Comparison of ENCODE assay signal across 27 cellular contexts in the genomic region with DNA sequence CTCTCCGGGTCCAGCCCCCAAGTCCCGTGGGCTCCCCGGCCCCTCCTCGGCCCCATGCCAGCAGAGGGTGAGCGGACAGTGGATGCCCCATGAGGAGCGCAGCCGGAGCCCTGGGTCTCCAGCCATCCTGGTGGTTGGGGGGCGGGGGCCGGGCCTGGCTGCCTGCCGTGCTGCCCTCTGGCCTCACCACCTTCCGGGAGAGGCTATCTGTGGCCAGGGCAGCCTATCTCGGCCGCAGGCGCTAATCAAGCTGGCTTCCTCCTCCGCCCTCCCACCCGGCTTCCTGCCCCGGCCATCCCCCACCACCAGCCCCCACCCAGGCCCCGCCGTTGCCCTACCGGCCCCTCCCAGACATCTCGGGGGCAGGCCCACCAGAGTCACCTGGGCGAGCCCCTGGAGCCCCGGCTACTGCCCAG. TPM values are rescaled to one million over a fixed set of nuclear protein-coding genes. Genes with fewer than 3 reads are reported as not detected.
DNase-seq lines count a peak whose midpoint lies in the region; ATAC-seq, FAIRE-seq and TF ChIP-seq lines count a peak whose summit lies in the region.
"Had no signal": no experiment of that assay in that cellular context is flagged by ENCODE, and none has a peak within 500 bp of the region (broad histone marks: within the 10 kb centered on the region; RNA-seq: fewer than 3 reads in every experiment).

No MANE protein-coding gene starts in this region.

- peak; percentile 73; the same call in 1 of the 2 replicates for TF ChIP-seq EP300 in K562 (IDR thresholded peaks at IDR 0.05; ENCODE audit: low read length)

- peak; percentile 8; the same call in 2 of the 3 replicates for ATAC-seq in K562
- ATAC-seq in naive thymus-derived CD4-positive, alpha-beta T cell: peak; percentile 32
- ATAC-seq in PC-3: no peak
- ATAC-seq: T-helper 17 cell had no signal

- peak overlapping the region; percentile 46 for H3K4me2 ChIP-seq in K562 (ENCODE audit: insufficient read depth, low read length)
- H3K4me2 ChIP-seq in PC-3 (ENCODE audit: low read length): no peak overlapping the region
- H3K4me2 ChIP-seq: A549 had no signal

- no peaks in the 10 kb centered on the region for H3K27me3 Mint-ChIP-seq in naive thymus-derived CD4-positive, alpha-beta T cell
- H3K27me3 Mint-ChIP-seq in activated naive CD4-positive, alpha-beta T cell treated with anti-CD3 and anti-CD28 coated beads, Interleukin-2, amount 10 ng/mL, durations not matched to agents 7 days and 5 days: no peaks in the 10 kb centered on the region
- H3K27me3 Mint-ChIP-seq: activated CD4-positive, alpha-beta T cell treated with anti-CD3 and anti-CD28 coated beads, Interleukin-2, amount 10 ng/mL, durations not matched to agents 7 days and 5 days; activated naive CD4-positive, alpha-beta T cell treated with anti-CD3 and anti-CD28 coated beads, Interleukin-2, amount 50 U/mL, for 24 hours; B cell; T-helper 17 cell had no signal

- no peak for TF ChIP-seq RAD21 in K562 (CRISPR knock-in tag; conservative IDR thresholded peaks at IDR 0.05 in 1 of 2, IDR thresholded peaks at IDR 0.05 in 1 of 2)

- H4K20me1 ChIP-seq in K562 (replicated peaks; ENCODE audit: control insufficient read depth, insufficient read depth, low read length): peaks cover 4% of the 10 kb centered on the region; the same call in 1 of the 2 replicates
- H4K20me1 ChIP-seq in PC-3 (ENCODE audit: low read length): no peaks in the 10 kb centered on the region

- TF ChIP-seq CTCF in K562 (IDR thresholded peaks at IDR 0.05 in 2 of 3, conservative IDR thresholded peaks at IDR 0.05 in 1 of 3; ENCODE audit: insufficient read depth in 2 of 3, low read depth in 1 of 3, low read length in 3 of 3): no peak
- no peak for TF ChIP-seq CTCF in left ventricle myocardium inferior (IDR thresholded peaks at IDR 0.05; ENCODE audit: borderline replicate concordance)
- no peak for TF ChIP-seq CTCF in PC-3 (conservative IDR thresholded peaks at IDR 0.05; ENCODE audit: low read depth, low read length)

- H2AFZ ChIP-seq in K562 (ENCODE audit: low read depth, low read length): no peak overlapping the region
- no peak overlapping the region for H2AFZ ChIP-seq in PC-3 (ENCODE audit: low read length)

- H3K9me3 Mint-ChIP-seq in naive thymus-derived CD4-positive, alpha-beta T cell: peaks cover 0 to 2% (median 0%) of the 10 kb centered on the region in 11 donors
- H3K9me3 Mint-ChIP-seq in activated naive CD4-positive, alpha-beta T cell treated with anti-CD3 and anti-CD28 coated beads, Interleukin-2, amount 10 ng/mL, durations not matched to agents 7 days and 5 days: no peaks in the 10 kb centered on the region
- H3K9me3 Mint-ChIP-seq: activated CD4-positive, alpha-beta T cell treated with anti-CD3 and anti-CD28 coated beads, Interleukin-2, amount 10 ng/mL, durations not matched to agents 7 days and 5 days; activated naive CD4-positive, alpha-beta T cell treated with anti-CD3 and anti-CD28 coated beads, Interleukin-2, amount 50 U/mL, for 24 hours had no signal

- peaks cover 67 to 96% of the 10 kb centered on the region in 2 experiments for H3K4me1 ChIP-seq in K562 (replicated peaks in 1 of 2; ENCODE audit: control insufficient read depth in 2 of 2, insufficient read depth in 2 of 2, low read length in 2 of 2)
- peaks cover 17% of the 10 kb centered on the region for H3K4me1 ChIP-seq in left ventricle myocardium inferior
- no peaks in the 10 kb centered on the region for H3K4me1 ChIP-seq in naive thymus-derived CD4-positive, alpha-beta T cell (ENCODE audit: control insufficient read depth in 2 of 2, insufficient read depth in 2 of 2, low read length in 2 of 2)
- no peaks in the 10 kb centered on the region for H3K4me1 ChIP-seq in PC-3 (ENCODE audit: insufficient read depth, low read length)
- H3K4me1 ChIP-seq: A549, prostate gland, suprapubic skin, vagina had no signal

- no peak for FAIRE-seq in K562 (lab: Jason Lieb, UNC)
- FAIRE-seq: A549 had no signal

- H3K9ac ChIP-seq in K562 (ENCODE audit: insufficient read depth in 1 of 2, low read depth in 2 of 2, low read length in 2 of 2) (peak overlapping the region; percentile 44 to 77; a peak in 3 of 4 replicates), PC-3 (ENCODE audit: low read length) (no peak overlapping the region)

- H3K79me2 ChIP-seq in K562 (ENCODE audit: control insufficient read depth, insufficient read depth, low read length) (peaks cover 64% of the 10 kb centered on the region), PC-3 (ENCODE audit: low read length) (no peaks in the 10 kb centered on the region)

- H3K27ac Mint-ChIP-seq in naive thymus-derived CD4-positive, alpha-beta T cell: no peak overlapping the region
- no peak overlapping the region for H3K27ac Mint-ChIP-seq in activated naive CD4-positive, alpha-beta T cell treated with anti-CD3 and anti-CD28 coated beads, Interleukin-2, amount 10 ng/mL, durations not matched to agents 7 days and 5 days
- H3K27ac Mint-ChIP-seq: activated CD4-positive, alpha-beta T cell treated with anti-CD3 and anti-CD28 coated beads, Interleukin-2, amount 10 ng/mL, durations not matched to agents 7 days and 5 days; activated naive CD4-positive, alpha-beta T cell treated with anti-CD3 and anti-CD28 coated beads, Interleukin-2, amount 50 U/mL, for 24 hours; B cell; T-helper 17 cell had no signal

- intact Hi-C loops in K562 (cut with micrococcal nuclease): no loop called here
- intact Hi-C loops in left ventricle myocardium inferior (cut with micrococcal nuclease): no loop called here
- intact Hi-C loops in naive thymus-derived CD4-positive, alpha-beta T cell (cut with micrococcal nuclease): no loop called here
- intact Hi-C loops in PC-3 (cut with micrococcal nuclease): no loop called here

- H3K9me2 ChIP-seq in PC-3 (replicated peaks; ENCODE audit: low read length): no peaks in the 10 kb centered on the region

- no peak for TF ChIP-seq POLR2A in K562 (conservative IDR thresholded peaks at IDR 0.05)

- POLR2A ChIA-PET in K562 (lab: Yijun Ruan, JAX) (interaction anchor here (0.5 to 0.7 kb wide), 2 partner anchors 694 to 1160 kb away, joined by 3 read pairs; no protein-coding TSS in a partner anchor), PC-3 (lab: Charles Lee; ENCODE audit: unreplicated experiment) (no interaction called here)
- POLR2A ChIA-PET in naive thymus-derived CD4-positive, alpha-beta T cell (lab: Charles Lee): no interaction called here

- H3K36me3 ChIP-seq in K562 (ENCODE audit: control insufficient read depth, insufficient read depth, low read length): peaks cover 50% of the 10 kb centered on the region; the same call in 2 of the 3 replicates
- H3K36me3 ChIP-seq in left ventricle myocardium inferior: no peaks in the 10 kb centered on the region
- peaks cover 0 to 4% (median 0%) of the 10 kb centered on the region in 3 experiments for H3K36me3 ChIP-seq in naive thymus-derived CD4-positive, alpha-beta T cell (ENCODE audit: control insufficient read depth in 2 of 3, insufficient read depth in 3 of 3, low read length in 3 of 3)
- no peaks in the 10 kb centered on the region for H3K36me3 ChIP-seq in PC-3 (ENCODE audit: low read depth, low read length)
- H3K36me3 ChIP-seq: neutrophil, prostate gland, suprapubic skin, vagina, WERI-Rb-1 had no signal

- no peaks in the 10 kb centered on the region for H3K9me1 ChIP-seq in K562 (ENCODE audit: control insufficient read depth, insufficient read depth, low read length)

- peak overlapping the region; percentile 66; the same call in 2 of the 3 replicates for H3K27ac ChIP-seq in K562 (ENCODE audit: extremely low read depth, low read depth, low read length)
- peak overlapping the region; percentile 66 for H3K27ac ChIP-seq in left ventricle myocardium inferior (replicated peaks)
- no peak overlapping the region for H3K27ac ChIP-seq in naive thymus-derived CD4-positive, alpha-beta T cell (ENCODE audit: low read depth, low read length)
- H3K27ac ChIP-seq in PC-3 (ENCODE audit: low read length): no peak overlapping the region
- H3K27ac ChIP-seq: A549, neutrophil, prostate gland, SK-N-MC, suprapubic skin, vagina, WERI-Rb-1 had no signal

- no peaks in the 10 kb centered on the region for H3K36me3 Mint-ChIP-seq in naive thymus-derived CD4-positive, alpha-beta T cell
- no peaks in the 10 kb centered on the region for H3K36me3 Mint-ChIP-seq in activated naive CD4-positive, alpha-beta T cell treated with anti-CD3 and anti-CD28 coated beads, Interleukin-2, amount 10 ng/mL, durations not matched to agents 7 days and 5 days
- H3K36me3 Mint-ChIP-seq: activated naive CD4-positive, alpha-beta T cell treated with anti-CD3 and anti-CD28 coated beads, Interleukin-2, amount 50 U/mL, for 24 hours had no signal

- H3K4me3 Mint-ChIP-seq in naive thymus-derived CD4-positive, alpha-beta T cell: no peak overlapping the region
- no peak overlapping the region for H3K4me3 Mint-ChIP-seq in activated naive CD4-positive, alpha-beta T cell treated with anti-CD3 and anti-CD28 coated beads, Interleukin-2, amount 10 ng/mL, durations not matched to agents 7 days and 5 days
- H3K4me3 Mint-ChIP-seq: activated CD4-positive, alpha-beta T cell treated with anti-CD3 and anti-CD28 coated beads, Interleukin-2, amount 10 ng/mL, durations not matched to agents 7 days and 5 days; activated naive CD4-positive, alpha-beta T cell treated with anti-CD3 and anti-CD28 coated beads, Interleukin-2, amount 50 U/mL, for 24 hours; B cell; T-helper 17 cell had no signal

- H3K9me3 ChIP-seq in K562 (replicated peaks; ENCODE audit: control insufficient read depth, insufficient read depth, low read depth, low read length): no peaks in the 10 kb centered on the region
- no peaks in the 10 kb centered on the region for H3K9me3 ChIP-seq in left ventricle myocardium inferior (replicated peaks)
- H3K9me3 ChIP-seq in naive thymus-derived CD4-positive, alpha-beta T cell (ENCODE audit: control insufficient read depth in 2 of 3, low read length in 3 of 3): no peaks in the 10 kb centered on the region
- no peaks in the 10 kb centered on the region for H3K9me3 ChIP-seq in PC-3 (ENCODE audit: low read length)
- H3K9me3 ChIP-seq: A549, neutrophil, prostate gland, suprapubic skin, vagina had no signal

- no peaks in the 10 kb centered on the region for H3K27me3 ChIP-seq in K562 (ENCODE audit: control insufficient read depth in 2 of 2, insufficient read depth in 2 of 2, low read length in 2 of 2)
- no peaks in the 10 kb centered on the region for H3K27me3 ChIP-seq in left ventricle myocardium inferior (ENCODE audit: low read depth)
- H3K27me3 ChIP-seq in naive thymus-derived CD4-positive, alpha-beta T cell (ENCODE audit: control insufficient read depth in 2 of 2, insufficient read depth in 2 of 2, low read length in 2 of 2): no peaks in the 10 kb centered on the region
- no peaks in the 10 kb centered on the region for H3K27me3 ChIP-seq in PC-3 (ENCODE audit: low read length)
- H3K27me3 ChIP-seq: suprapubic skin, vagina had no signal

- H3K4me3 ChIP-seq in K562: no peak overlapping the region
- H3K4me3 ChIP-seq in left ventricle myocardium inferior: peak overlapping the region; percentile 44
- H3K4me3 ChIP-seq in naive thymus-derived CD4-positive, alpha-beta T cell (ENCODE audit: low read length): no peak overlapping the region
- no peak overlapping the region for H3K4me3 ChIP-seq in PC-3 (ENCODE audit: low read length)
- H3K4me3 ChIP-seq: A549, lung, prostate gland, SK-N-MC, suprapubic skin, vagina had no signal

- in situ Hi-C loops in K562 (cut with MboI): no loop called here

- CTCF ChIA-PET in K562 (lab: Yijun Ruan, JAX; ENCODE audit: low intra/inter-chr PET ratio): no interaction called here
- CTCF ChIA-PET in naive thymus-derived CD4-positive, alpha-beta T cell (lab: Charles Lee): interaction anchor here (1.0 kb wide), 1 partner anchor 43 kb away, joined by 3 read pairs; no protein-coding TSS in a partner anchor
- CTCF ChIA-PET in PC-3 (lab: Charles Lee): interaction anchor here (0.6 kb wide), 1 partner anchor 61 kb away, joined by 3 read pairs; no protein-coding TSS in a partner anchor
- CTCF ChIA-PET in activated naive CD4-positive, alpha-beta T cell treated with anti-CD3 and anti-CD28 coated beads, Interleukin-2, amount 10 ng/mL, durations not matched to agents 7 days and 5 days (lab: Charles Lee): no interaction called here

- peaks cover 0 to 15% (median 4%) of the 10 kb centered on the region in 7 donors for H3K4me1 Mint-ChIP-seq in naive thymus-derived CD4-positive, alpha-beta T cell
- H3K4me1 Mint-ChIP-seq in activated naive CD4-positive, alpha-beta T cell treated with anti-CD3 and anti-CD28 coated beads, Interleukin-2, amount 10 ng/mL, durations not matched to agents 7 days and 5 days: no peaks in the 10 kb centered on the region
- H3K4me1 Mint-ChIP-seq: activated CD4-positive, alpha-beta T cell treated with anti-CD3 and anti-CD28 coated beads, Interleukin-2, amount 10 ng/mL, durations not matched to agents 7 days and 5 days; B cell had no signal

- WGBS in K562 (ENCODE audit: insufficient coverage, low coverage, missing lambda C conversion rate): 27% methylated on average over 7 of the region's 23 CpGs

- BruUV-seq in K562 (replicated peaks; lab: Mats Ljungman, UMichigan): no TSS peak
- no TSS peak for BruUV-seq in PC-3 (replicated peaks; lab: Mats Ljungman, UMichigan)

- peak; percentile 39 for DNase-seq in HT-29 (ENCODE audit: low spot score)
- peak; percentile 72 to 81 (median 80) for DNase-seq in K562 (ENCODE audit: extremely low read depth in 1 of 4, low spot score in 3 of 4)
- DNase-seq in left ventricle myocardium inferior: no peak
- no peak for DNase-seq in naive thymus-derived CD4-positive, alpha-beta T cell
- no peak for DNase-seq in PC-3
- DNase-seq in activated naive CD4-positive, alpha-beta T cell treated with anti-CD3 and anti-CD28 coated beads, Interleukin-2, amount 10 ng/mL, durations not matched to agents 7 days and 5 days: no peak
- no peak for DNase-seq in activated naive CD4-positive, alpha-beta T cell (lab: John Stamatoyannopoulos, UW)
- DNase-seq in NOMO-1 treated with DMSO at 0.1 percent for 48 hours (lab: John Stamatoyannopoulos, UW; ENCODE audit: unreplicated experiment): no peak
- DNase-seq: activated CD4-positive, alpha-beta T cell treated with anti-CD3 and anti-CD28 coated beads, Interleukin-2, amount 10 ng/mL, durations not matched to agents 7 days and 5 days; activated T-cell treated with anti-CD3 and anti-CD28 coated beads, Interleukin-2, amount 50 U/mL, for 48 hours; caudate nucleus; hippocampal formation; NCI-H146; NCI-H2171; NCI-H526; stimulated activated CD4-positive, alpha-beta T cell treated with anti-CD3 and anti-CD28 coated beads, Interleukin-1b, Interleukin-23, amount 100 ng/mL, for 48 hours; T-helper 17 cell; WERI-Rb-1 had no signal

- H3F3A ChIP-seq in PC-3 (ENCODE audit: low read length, unreplicated experiment): no peaks in the 10 kb centered on the region

RNA-seq across cellular contexts. Expression of a gene that starts 46.8 kb away (rescaled TPM):
- total RNA-seq in HT-29 (2014; rRNA removed; shearing (Covaris generic)): 9.2 and 15.3 TPM in 2 replicates
- 14.4 and 38.8 TPM in 2 replicates for total RNA-seq in K562 (2011; cell fraction: chromatin; rRNA removed; ENCODE audit: low replicate concordance)
- total RNA-seq in K562 (2011; cell fraction: nucleolus; rRNA removed): 25.3 and 27.9 TPM in 2 replicates
- total RNA-seq in K562 (2011; cell fraction: nucleoplasm; rRNA removed): 16.8 and 18.9 TPM in 2 replicates
- total RNA-seq in K562 (2014; rRNA removed): 4.5 and 8.7 TPM in 2 replicates
- total RNA-seq in K562 (2014; rRNA removed; fragmentation: Illumina TruSeq; extraction: Trizol): 0.26 and 0.47 TPM in 2 replicates
- total RNA-seq in K562 (2015; rRNA removed; fragmentation: Illumina TruSeq; extraction: Trizol): 3.2 and 4.5 TPM in 2 replicates
- 32.7 and 35.9 TPM in 2 replicates for total RNA-seq in K562 (2021)
- 0.88 and 1.4 TPM in 2 replicates for polyA plus RNA-seq in K562 (2011; rRNA removed)
- 0.81 and 4.8 TPM in 2 replicates for polyA plus RNA-seq in K562 (2011; cell fraction: cytosol; rRNA removed)
- polyA plus RNA-seq in K562 (2011; cell fraction: nucleus; rRNA removed): 3.4 and 13.6 TPM in 2 replicates
- 7.9 and 12.2 TPM in 2 replicates for polyA plus RNA-seq in K562 (2012)
- polyA plus RNA-seq in K562 (2014; fragmentation: Illumina TruSeq; extraction: Trizol): 1.2 and 5.1 TPM in 2 replicates
- under 1 TPM; 0.03 to 0.11 TPM for polyA plus RNA-seq in K562 (2014; fragmentation: Nextera tagmentation; extraction: Ambion mirVana)
- 4.7 and 5.5 TPM in 2 replicates for polyA plus RNA-seq in K562 (2014; rRNA removed)
- 0.30 and 1.1 TPM in 2 replicates for polyA minus RNA-seq in K562 (2011; rRNA and poly(A)+ RNA removed)
- 12.3 and 14.7 TPM in 2 replicates for polyA minus RNA-seq in K562 (2011; cell fraction: cytosol; rRNA and poly(A)+ RNA removed)
- 7.7 and 10.1 TPM in 2 replicates for polyA minus RNA-seq in K562 (2011; cell fraction: nucleus; rRNA and poly(A)+ RNA removed)
- 5.7 TPM for total RNA-seq in left ventricle myocardium inferior
- total RNA-seq in naive thymus-derived CD4-positive, alpha-beta T cell: 10 to 100 TPM; 13.2 to 28.1 (median 18.1) TPM
- polyA plus RNA-seq in naive thymus-derived CD4-positive, alpha-beta T cell: under 1 TPM; 0.15 to 0.16 TPM
- 4.1 and 4.6 TPM in 2 replicates for total RNA-seq in PC-3 (2014; rRNA removed)

Comparison
In these comparisons a context has a peak if more than half of its experiments do, and no peak if none do; other contexts are left out.
1. DNase-seq: peak in HT-29 (single experiment) and K562 (4 of 4); none in left ventricle myocardium inferior (single experiment), naive thymus-derived CD4-positive, alpha-beta T cell (0 of 9), PC-3 (single experiment), activated naive CD4-positive, alpha-beta T cell treated with anti-CD3 and anti-CD28 coated beads, Interleukin-2, amount 10 ng/mL, durations not matched to agents 7 days and 5 days (single experiment), activated naive CD4-positive, alpha-beta T cell (0 of 4) and NOMO-1 treated with DMSO at 0.1 percent for 48 hours (single experiment).
2. H3K27ac ChIP-seq: peak in K562 (single experiment) and left ventricle myocardium inferior (single experiment); none in naive thymus-derived CD4-positive, alpha-beta T cell (single experiment) and PC-3 (single experiment).
3. CTCF ChIA-PET loops: an anchor here in naive thymus-derived CD4-positive, alpha-beta T cell (1.0 kb wide) and PC-3 (0.6 kb wide); none called in K562 and activated naive CD4-positive, alpha-beta T cell treated with anti-CD3 and anti-CD28 coated beads, Interleukin-2, amount 10 ng/mL, durations not matched to agents 7 days and 5 days.